In the genomic region with DNA sequence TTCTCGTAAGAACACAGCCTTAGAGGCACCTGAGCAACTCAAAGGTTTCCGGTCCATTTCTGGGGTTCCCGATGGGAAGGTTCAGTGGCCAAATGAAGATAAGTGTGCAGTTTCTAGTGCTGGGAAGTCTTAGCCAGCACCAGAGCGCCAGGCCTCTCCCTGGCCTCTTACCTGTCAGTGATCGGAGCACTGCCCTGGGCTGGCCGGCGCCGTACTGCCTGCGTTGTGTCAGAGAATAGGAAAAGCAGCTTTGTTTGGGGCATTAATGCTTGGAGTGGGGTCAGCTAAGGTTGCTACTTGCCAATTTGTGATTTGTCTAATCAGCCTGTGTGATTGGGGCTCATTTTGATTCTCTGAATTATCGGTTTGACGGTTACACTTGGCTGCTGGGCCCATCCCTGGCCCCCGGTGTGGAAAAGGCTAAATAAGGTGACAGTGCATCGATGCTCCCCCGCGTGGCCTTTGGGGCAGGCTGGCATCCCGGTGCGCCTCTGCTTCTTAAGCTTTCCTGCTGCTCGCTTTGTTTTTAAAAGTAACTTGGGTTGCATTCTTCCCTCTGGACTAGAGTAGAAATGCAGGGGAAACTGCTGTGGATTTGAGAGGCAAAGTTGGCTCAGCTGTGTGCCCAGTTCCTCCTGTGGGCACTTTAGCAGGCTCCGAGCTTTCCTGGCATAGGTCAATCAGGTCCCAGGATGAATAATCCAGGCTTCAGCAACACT, we compare ENCODE assay signal across 18 cellular contexts. TPM values are rescaled to one million over a fixed set of nuclear protein-coding genes. Genes with fewer than 3 reads are reported as not detected.
DNase-seq lines count a peak whose midpoint lies in the region; ATAC-seq, FAIRE-seq and TF ChIP-seq lines count a peak whose summit lies in the region.
"Had no signal": no experiment of that assay in that cellular context is flagged by ENCODE, and none has a peak within 500 bp of the region (broad histone marks: within the 10 kb centered on the region; RNA-seq: fewer than 3 reads in every experiment).

No MANE protein-coding gene starts in this region.

- H3K4me1 ChIP-seq in K562 (replicated peaks in 1 of 2; ENCODE audit: control insufficient read depth in 2 of 2, insufficient read depth in 2 of 2, low read length in 2 of 2): no peaks in the 10 kb centered on the region
- H3K4me1 ChIP-seq in muscle layer of colon (ENCODE audit: insufficient read depth, low read length): peaks cover 57% of the 10 kb centered on the region
- peaks cover 33% of the 10 kb centered on the region for H3K4me1 ChIP-seq in vagina

- intact Hi-C loops in K562 (cut with micrococcal nuclease): no loop called here
- intact Hi-C loops in vagina (cut with DNase I): no loop called here

- H3K4me2 ChIP-seq in K562 (ENCODE audit: insufficient read depth, low read length): no peak overlapping the region

- no peaks in the 10 kb centered on the region for H3K9me1 ChIP-seq in K562 (ENCODE audit: control insufficient read depth, insufficient read depth, low read length)

- TF ChIP-seq POLR2A in K562 (conservative IDR thresholded peaks at IDR 0.05): no peak
- no peak for TF ChIP-seq POLR2A in vagina (IDR thresholded peaks at IDR 0.05)

- H3K27ac ChIP-seq in K562 (ENCODE audit: extremely low read depth, low read depth, low read length) (no peak overlapping the region), muscle layer of colon (ENCODE audit: low read depth, low read length) (peak overlapping the region; percentile 76), vagina (peak overlapping the region; percentile 31)
- H3K27ac ChIP-seq: ovary had no signal

- H3K79me2 ChIP-seq in K562 (ENCODE audit: control insufficient read depth, insufficient read depth, low read length): no peaks in the 10 kb centered on the region

- TF ChIP-seq RAD21 in K562 (CRISPR knock-in tag; conservative IDR thresholded peaks at IDR 0.05 in 1 of 2, IDR thresholded peaks at IDR 0.05 in 1 of 2): no peak

- TSS peak; percentile 34 for BruUV-seq in K562 (replicated peaks; lab: Mats Ljungman, UMichigan)

- CTCF ChIA-PET in K562 (lab: Yijun Ruan, JAX; ENCODE audit: low intra/inter-chr PET ratio): no interaction called here

- H3K36me3 ChIP-seq in K562 (ENCODE audit: control insufficient read depth, insufficient read depth, low read length) (peaks cover 4% of the 10 kb centered on the region; the same call in 1 of the 3 replicates), muscle layer of colon (ENCODE audit: insufficient read depth, low read length) (peaks cover 54% of the 10 kb centered on the region), vagina (peaks cover 0 to 37% of the 10 kb centered on the region in 2 donors)
- H3K36me3 ChIP-seq: ovary had no signal

- no peak overlapping the region for H3K9ac ChIP-seq in K562 (ENCODE audit: insufficient read depth in 1 of 2, low read depth in 2 of 2, low read length in 2 of 2)
- H3K9ac ChIP-seq in muscle layer of colon (ENCODE audit: low read length): no peak overlapping the region

- H2AFZ ChIP-seq in K562 (ENCODE audit: low read depth, low read length): no peak overlapping the region

- no peaks in the 10 kb centered on the region for H4K20me1 ChIP-seq in K562 (replicated peaks; ENCODE audit: control insufficient read depth, insufficient read depth, low read length)

- no peak for TF ChIP-seq EP300 in K562 (IDR thresholded peaks at IDR 0.05; ENCODE audit: low read length)

- 81% methylated on average over 19 of the region's 19 CpGs for WGBS in K562 (ENCODE audit: insufficient coverage, low coverage, missing lambda C conversion rate)

- POLR2A ChIA-PET in K562 (lab: Yijun Ruan, JAX): interaction anchor here (1.0 kb wide), 2 partner anchors 8 to 37 kb away, joined by 3 to 4 read pairs; no protein-coding TSS in a partner anchor

- H3K27me3 ChIP-seq in K562 (ENCODE audit: control insufficient read depth in 2 of 2, insufficient read depth in 2 of 2, low read length in 2 of 2) (peaks cover 0 to 6% of the 10 kb centered on the region in 2 experiments; a peak in 1 of 5 replicates), muscle layer of colon (ENCODE audit: control insufficient read depth in 1 of 2, insufficient read depth in 2 of 2, low read length in 2 of 2) (no peaks in the 10 kb centered on the region), vagina (no peaks in the 10 kb centered on the region)
- H3K27me3 ChIP-seq: ovary had no signal

- TF ChIP-seq CTCF in K562 (IDR thresholded peaks at IDR 0.05 in 2 of 3, conservative IDR thresholded peaks at IDR 0.05 in 1 of 3; ENCODE audit: insufficient read depth in 2 of 3, low read depth in 1 of 3, low read length in 3 of 3) (no peak), vagina (IDR thresholded peaks at IDR 0.05) (no peak)

- peak; percentile 34 for DNase-seq in activated CD8-positive, alpha-beta memory T cell treated with anti-CD3 and anti-CD28 coated beads, Interleukin-2, amount 50 U/mL, for 48 hours
- DNase-seq in activated CD8-positive, alpha-beta memory T cell treated with anti-CD3 and anti-CD28 coated beads for 24 hours: no peak
- DNase-seq in K562 (ENCODE audit: extremely low read depth in 1 of 4, low spot score in 3 of 4) (no peak), vagina (ENCODE audit: extremely low spot score in 2 of 2) (no peak)
- no peak for DNase-seq in stimulated activated CD4-positive, alpha-beta T cell treated with anti-CD3 and anti-CD28 coated beads, Interleukin-2, amount 100 ng/mL, for 48 hours
- DNase-seq: ACHN; activated naive CD8-positive, alpha-beta T cell treated with anti-CD3 and anti-CD28 coated beads for 36 hours; midbrain; NCI-H1930; NCI-H524; stimulated activated naive CD8-positive, alpha-beta T cell treated with anti-CD3 and anti-CD28 coated beads, Interleukin-15, amount 100 ng/mL, for 72 hours had no signal

- ATAC-seq in K562 (no peak), GM21825 (IDR thresholded peaks at IDR 0.05; ENCODE audit: unreplicated experiment) (no peak), HG02588 (IDR thresholded peaks at IDR 0.05; ENCODE audit: unreplicated experiment) (no peak)
- ATAC-seq: stimulated activated naive CD8-positive, alpha-beta T cell treated with anti-CD3 and anti-CD28 coated beads, Interleukin-15, amount 100 ng/mL, for 72 hours had no signal

- in situ Hi-C loops in K562 (cut with MboI): no loop called here

- H3K4me3 ChIP-seq in K562 (no peak overlapping the region), muscle layer of colon (ENCODE audit: low read depth in 1 of 2, low read length in 2 of 2) (no peak overlapping the region), vagina (no peak overlapping the region)
- H3K4me3 ChIP-seq: ovary had no signal

- no peaks in the 10 kb centered on the region for H3K9me3 ChIP-seq in K562 (replicated peaks; ENCODE audit: control insufficient read depth, insufficient read depth, low read depth, low read length)
- H3K9me3 ChIP-seq in muscle layer of colon (ENCODE audit: low read length): no peaks in the 10 kb centered on the region
- no peaks in the 10 kb centered on the region for H3K9me3 ChIP-seq in vagina
- H3K9me3 ChIP-seq: ovary had no signal

- FAIRE-seq in K562 (lab: Jason Lieb, UNC): no peak
- FAIRE-seq: endometrium, keratinocyte had no signal

TF ChIP-seq in K562, 482 proteins besides CTCF, POLR2A, EP300 and RAD21 (continues in another document):
- no peak for TF ChIP-seq ZNF12 (CRISPR knock-in tag; IDR thresholded peaks at IDR 0.05)
- TF ChIP-seq, protein P1, sequence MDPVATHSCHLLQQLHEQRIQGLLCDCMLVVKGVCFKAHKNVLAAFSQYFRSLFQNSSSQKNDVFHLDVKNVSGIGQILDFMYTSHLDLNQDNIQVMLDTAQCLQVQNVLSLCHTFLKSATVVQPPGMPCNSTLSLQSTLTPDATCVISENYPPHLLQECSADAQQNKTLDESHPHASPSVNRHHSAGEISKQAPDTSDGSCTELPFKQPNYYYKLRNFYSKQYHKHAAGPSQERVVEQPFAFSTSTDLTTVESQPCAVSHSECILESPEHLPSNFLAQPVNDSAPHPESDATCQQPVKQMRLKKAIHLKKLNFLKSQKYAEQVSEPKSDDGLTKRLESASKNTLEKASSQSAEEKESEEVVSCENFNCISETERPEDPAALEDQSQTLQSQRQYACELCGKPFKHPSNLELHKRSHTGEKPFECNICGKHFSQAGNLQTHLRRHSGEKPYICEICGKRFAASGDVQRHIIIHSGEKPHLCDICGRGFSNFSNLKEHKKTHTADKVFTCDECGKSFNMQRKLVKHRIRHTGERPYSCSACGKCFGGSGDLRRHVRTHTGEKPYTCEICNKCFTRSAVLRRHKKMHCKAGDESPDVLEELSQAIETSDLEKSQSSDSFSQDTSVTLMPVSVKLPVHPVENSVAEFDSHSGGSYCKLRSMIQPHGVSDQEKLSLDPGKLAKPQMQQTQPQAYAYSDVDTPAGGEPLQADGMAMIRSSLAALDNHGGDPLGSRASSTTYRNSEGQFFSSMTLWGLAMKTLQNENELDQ (CRISPR knock-in tag; IDR thresholded peaks at IDR 0.05; ENCODE audit: borderline replicate concordance): no peak
- TF ChIP-seq CREB3 (tag; conservative IDR thresholded peaks at IDR 0.05; ENCODE audit: low read depth): no peak
- TF ChIP-seq TAL1 (IDR thresholded peaks at IDR 0.05): no peak

RNA-seq across cellular contexts. Expression of gene TCP11, which starts 51.8 kb away (rescaled TPM):
- total RNA-seq in K562 (2011; cell fraction: chromatin; rRNA removed; ENCODE audit: low replicate concordance): not detected in 2 replicates
- total RNA-seq in K562 (2011; cell fraction: nucleolus; rRNA removed): not detected in 2 replicates
- not detected in 2 replicates for total RNA-seq in K562 (2011; cell fraction: nucleoplasm; rRNA removed)
- total RNA-seq in K562 (2014; rRNA removed) (not detected in 2 replicates), K562 (2014; rRNA removed; fragmentation: Illumina TruSeq; extraction: Trizol) (not detected in 2 replicates), K562 (2015; rRNA removed; fragmentation: Illumina TruSeq; extraction: Trizol) (not detected in 2 replicates), K562 (2021) (not detected in 2 replicates), vagina (not detected)
- polyA plus RNA-seq in K562 (2011; rRNA removed) (not detected in 2 replicates), K562 (2014; fragmentation: Illumina TruSeq; extraction: Trizol) (not detected in 2 replicates), K562 (2014; fragmentation: Nextera tagmentation; extraction: Ambion mirVana) (not detected), K562 (2014; rRNA removed) (not detected in 2 replicates)
- polyA plus RNA-seq in K562 (2011; cell fraction: cytosol; rRNA removed): 0.15 TPM in 1 of 2 replicates, not detected in the other
- not detected in 2 replicates for polyA plus RNA-seq in K562 (2011; cell fraction: nucleus; rRNA removed)
- not detected in 2 replicates for polyA plus RNA-seq in K562 (2012)
- polyA minus RNA-seq in K562 (2011; rRNA and poly(A)+ RNA removed): 0.18 TPM in 1 of 2 replicates, not detected in the other
- polyA minus RNA-seq in K562 (2011; cell fraction: cytosol; rRNA and poly(A)+ RNA removed): not detected in 2 replicates
- polyA minus RNA-seq in K562 (2011; cell fraction: nucleus; rRNA and poly(A)+ RNA removed): not detected in 2 replicates
- total RNA-seq: activated naive CD8-positive, alpha-beta T cell treated with anti-CD3 and anti-CD28 coated beads for 36 hours; G401 had no signal
- polyA plus RNA-seq: keratinocyte had no signal
